ENCODE assay signal across 8 cellular contexts in the genomic region with DNA sequence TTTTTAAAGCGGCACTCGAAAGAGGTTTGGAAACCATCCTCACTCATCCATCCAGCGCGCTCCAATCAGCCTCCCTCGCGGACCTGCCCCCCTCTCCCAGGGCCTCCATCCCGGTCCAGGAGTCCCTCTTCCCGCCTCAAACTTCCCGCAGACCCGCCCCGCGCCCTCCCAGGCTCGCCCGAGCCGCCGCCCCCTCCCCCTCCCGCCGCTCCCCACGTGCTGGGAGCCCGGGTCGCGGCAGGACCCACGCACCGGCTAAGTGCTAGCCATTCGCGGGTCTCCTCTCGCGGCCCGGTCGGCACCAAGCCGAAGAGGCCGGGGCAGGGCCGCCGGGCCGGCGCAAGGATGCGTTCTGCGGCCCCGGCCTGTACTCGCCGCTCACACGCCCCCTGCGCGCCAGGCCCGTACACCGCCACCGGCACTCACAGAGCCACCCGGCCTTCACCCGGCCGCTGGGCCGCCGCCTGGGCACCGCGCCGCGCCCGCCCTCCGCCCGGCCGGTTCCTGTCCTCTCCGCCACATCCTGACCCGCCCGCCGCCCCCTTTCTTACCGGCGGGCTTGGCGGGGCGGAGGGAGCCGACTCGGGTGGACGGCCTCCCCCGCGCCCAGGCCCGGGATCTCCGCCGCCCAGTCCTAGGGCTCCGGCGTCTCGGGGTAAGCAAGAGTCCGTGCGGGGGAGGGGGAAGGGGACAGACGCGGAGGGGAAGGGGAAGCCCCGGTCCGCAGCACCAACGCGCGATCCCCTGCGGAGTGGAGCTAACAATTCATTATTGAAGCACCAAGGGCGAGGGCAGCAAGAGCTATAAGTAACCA. TPM values are rescaled to one million over a fixed set of nuclear protein-coding genes. Genes with fewer than 3 reads are reported as not detected.
DNase-seq lines count a peak whose midpoint lies in the region; ATAC-seq lines count a peak whose summit lies in the region.

No MANE protein-coding gene starts in this region.

- peak; percentile 58 for DNase-seq in NCI-H1694 treated with DMSO at 0.1 percent for 48 hours (lab: John Stamatoyannopoulos, UW)
- DNase-seq in NCI-H1694 (lab: John Stamatoyannopoulos, UW) = no peak
- peak; percentile 47 for DNase-seq in NCI-H2029 (lab: John Stamatoyannopoulos, UW)
- DNase-seq in activated CD4-positive, alpha-beta memory T cell treated with anti-CD3 and anti-CD28 coated beads for 36 hours = peak; percentile 61
- peak; percentile 10 to 39 (median 12) for DNase-seq in effector memory CD8-positive, alpha-beta T cell
- peak; percentile 79 for DNase-seq in mesenchymal stem cell
- DNase-seq in stimulated activated CD8-positive, alpha-beta memory T cell treated with anti-CD3 and anti-CD28 coated beads, Interleukin-15, amount 100 ng/mL, for 24 hours (ENCODE audit: low read depth) = peak; percentile 26

- peaks cover 2% of the 10 kb centered on the region for H3K79me1 ChIP-seq in mesenchymal stem cell (replicated peaks; ENCODE audit: low read length, poor library complexity, severe bottlenecking)

- H3K14ac ChIP-seq in mesenchymal stem cell (ENCODE audit: low read length in 2 of 2) = peak overlapping the region; percentile 94 to 97

- intact Hi-C loops in activated CD4-positive, alpha-beta memory T cell treated with anti-CD3 and anti-CD28 coated beads for 36 hours (cut with micrococcal nuclease) = loop anchor here (1.0 to 5.0 kb wide), 5 partner anchors 11 to 1975 kb away; a partner anchor contains a TSS

- peak overlapping the region; percentile 81 for H2AFZ ChIP-seq in mesenchymal stem cell (ENCODE audit: low read depth, low read length)

- H3K36me3 Mint-ChIP-seq in activated CD4-positive, alpha-beta memory T cell treated with anti-CD3 and anti-CD28 coated beads for 36 hours = peaks cover 38% of the 10 kb centered on the region
- peaks cover 82% of the 10 kb centered on the region for H3K36me3 Mint-ChIP-seq in effector memory CD8-positive, alpha-beta T cell (ENCODE audit: insufficient read depth)

- POLR2A ChIA-PET in activated CD4-positive, alpha-beta memory T cell treated with anti-CD3 and anti-CD28 coated beads for 36 hours (lab: Charles Lee) = interaction anchor here (0.7 to 2.1 kb wide), 10 partner anchors 10 to 1745 kb away, joined by 3 to 7 read pairs (median 4); a partner anchor contains a TSS

- peak overlapping the region; percentile 82 to 99 for H3K18ac ChIP-seq in mesenchymal stem cell (ENCODE audit: low read depth in 1 of 2, low read length in 2 of 2)

- H3K4me1 ChIP-seq in mesenchymal stem cell (ENCODE audit: control insufficient read depth, insufficient read depth, low read depth, low read length) = no peaks in the 10 kb centered on the region

- H2BK15ac ChIP-seq in mesenchymal stem cell (ENCODE audit: low read depth, poor library complexity, severe bottlenecking) = peak overlapping the region; percentile 73

- peak overlapping the region; percentile 85 for H3K27ac ChIP-seq in mesenchymal stem cell (ENCODE audit: low read length, poor library complexity, severe bottlenecking)

- H3K23ac ChIP-seq in mesenchymal stem cell (ENCODE audit: low read length in 2 of 2) = peak overlapping the region in 1 of 2 experiments; percentile 96

- H3K27me3 Mint-ChIP-seq in activated CD4-positive, alpha-beta memory T cell treated with anti-CD3 and anti-CD28 coated beads for 36 hours = no peaks in the 10 kb centered on the region
- H3K27me3 Mint-ChIP-seq in effector memory CD8-positive, alpha-beta T cell = no peaks in the 10 kb centered on the region

- H2BK12ac ChIP-seq in mesenchymal stem cell (ENCODE audit: low read length in 2 of 2) = peak overlapping the region in 1 of 2 experiments; percentile 83

- peak overlapping the region; percentile 100 for H3K27ac Mint-ChIP-seq in activated CD4-positive, alpha-beta memory T cell treated with anti-CD3 and anti-CD28 coated beads for 36 hours
- H3K27ac Mint-ChIP-seq in effector memory CD8-positive, alpha-beta T cell = peak overlapping the region; percentile 97 to 100

- H3K4me3 ChIP-seq in mesenchymal stem cell (ENCODE audit: insufficient read depth in 1 of 2, low read depth in 1 of 2, low read length in 2 of 2) = peak overlapping the region; percentile 80 to 91

- peak overlapping the region; percentile 62 for H3K4me2 ChIP-seq in mesenchymal stem cell (ENCODE audit: low read length, poor library complexity, severe bottlenecking)

- whole genome bisulfite sequencing in mesenchymal stem cell = under 1% methylated on average over 57 of the region's 90 CpGs

- ATAC-seq in HG02642 (IDR thresholded peaks at IDR 0.05; ENCODE audit: poor library complexity, unreplicated experiment) = peak; percentile 36
- peak; percentile 6 for ATAC-seq in effector memory CD8-positive, alpha-beta T cell (replicated peaks)

- H3K9me3 Mint-ChIP-seq in activated CD4-positive, alpha-beta memory T cell treated with anti-CD3 and anti-CD28 coated beads for 36 hours = no peaks in the 10 kb centered on the region
- H3K9me3 Mint-ChIP-seq in effector memory CD8-positive, alpha-beta T cell = no peaks in the 10 kb centered on the region

- peak overlapping the region; percentile 83 for H4K91ac ChIP-seq in mesenchymal stem cell (ENCODE audit: low read length)

- no peaks in the 10 kb centered on the region for H3K27me3 ChIP-seq in mesenchymal stem cell (ENCODE audit: control insufficient read depth in 1 of 2, insufficient read depth in 1 of 2, low read length in 2 of 2)

- peak overlapping the region; percentile 98 for H2BK120ac ChIP-seq in mesenchymal stem cell (ENCODE audit: low read depth, low read length)

- CTCF ChIA-PET in activated CD4-positive, alpha-beta memory T cell treated with anti-CD3 and anti-CD28 coated beads for 36 hours (lab: Charles Lee) = interaction anchor here (1.3 kb wide), 1 partner anchor 132 kb away, joined by 4 read pairs; no protein-coding TSS in a partner anchor

- H2BK5ac ChIP-seq in mesenchymal stem cell (ENCODE audit: low read depth, low read length, poor library complexity, severe bottlenecking) = peak overlapping the region; percentile 44

- peaks cover 8 to 44% of the 10 kb centered on the region in 2 experiments for H3K36me3 ChIP-seq in mesenchymal stem cell (ENCODE audit: control insufficient read depth in 1 of 2, insufficient read depth in 2 of 2, low read depth in 1 of 2, low read length in 2 of 2)

- peak overlapping the region; percentile 100 for H3K9ac ChIP-seq in mesenchymal stem cell (ENCODE audit: low read length)

- peak overlapping the region; percentile 52 for H4K8ac ChIP-seq in mesenchymal stem cell (ENCODE audit: low read length)

- no peaks in the 10 kb centered on the region for H3K9me3 ChIP-seq in mesenchymal stem cell (ENCODE audit: control insufficient read depth, low read length)

- H3K4me1 Mint-ChIP-seq in activated CD4-positive, alpha-beta memory T cell treated with anti-CD3 and anti-CD28 coated beads for 36 hours (ENCODE audit: low read depth) = peaks cover 51% of the 10 kb centered on the region
- peaks cover 23 to 36% of the 10 kb centered on the region in 2 donors for H3K4me1 Mint-ChIP-seq in effector memory CD8-positive, alpha-beta T cell (ENCODE audit: low read depth in 2 of 2)

- peak overlapping the region; percentile 99 for H3K4me3 Mint-ChIP-seq in activated CD4-positive, alpha-beta memory T cell treated with anti-CD3 and anti-CD28 coated beads for 36 hours
- peak overlapping the region; percentile 81 to 95 for H3K4me3 Mint-ChIP-seq in effector memory CD8-positive, alpha-beta T cell

- peak overlapping the region; percentile 90 to 98 for H3K4ac ChIP-seq in mesenchymal stem cell (ENCODE audit: low read depth in 1 of 2, low read length in 2 of 2)

- no peak overlapping the region for H2AK5ac ChIP-seq in mesenchymal stem cell (ENCODE audit: low read length, severe bottlenecking)

RNA-seq across cellular contexts. Expression of a gene that starts 0.6 kb away (rescaled TPM):
- total RNA-seq in activated CD4-positive, alpha-beta memory T cell treated with anti-CD3 and anti-CD28 coated beads for 36 hours = 10 to 100 TPM; 50.1 to 53.4 TPM
- 18.1 TPM for polyA plus RNA-seq in mesenchymal stem cell (2013, experiment 1 of 2)
- polyA plus RNA-seq in mesenchymal stem cell (2013, experiment 2 of 2) = 18.2 TPM
